Comparison of ENCODE assay signal across 1 cellular context in the genomic region with DNA sequence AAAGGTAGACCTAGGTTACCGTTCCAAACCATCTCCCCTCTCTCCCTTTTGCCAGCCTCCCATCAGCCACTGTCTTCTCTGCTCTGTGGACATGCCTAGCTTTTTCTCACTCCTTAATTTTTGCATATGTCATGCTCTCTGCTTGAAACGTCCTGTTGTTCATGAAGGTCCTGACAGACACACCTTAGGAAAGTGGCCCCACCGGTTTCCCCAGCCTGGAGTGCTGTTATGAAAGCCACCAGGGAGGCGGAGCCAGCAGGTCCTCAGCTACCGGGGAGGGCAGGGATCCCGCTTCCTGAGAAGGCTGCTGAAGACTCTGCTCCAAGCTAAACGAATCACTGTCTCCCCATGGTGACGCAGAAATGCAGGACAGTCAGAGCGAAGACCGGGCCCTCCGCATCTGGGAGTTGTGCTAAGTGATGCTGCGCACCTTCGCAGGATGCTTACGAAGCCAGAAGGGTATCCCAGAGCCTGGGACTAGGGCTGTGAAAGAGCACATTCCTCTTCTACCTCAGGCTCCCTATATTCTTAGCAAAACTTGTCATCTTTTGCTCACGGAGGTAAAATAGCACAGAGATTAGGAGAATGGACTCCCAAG.
TF ChIP-seq lines count a peak whose summit lies in the region.

No MANE protein-coding gene starts in this region.

TF ChIP-seq in H1, 55 proteins besides CTCF, POLR2A, EP300 and RAD21:
- TF ChIP-seq SIN3A (conservative IDR thresholded peaks at IDR 0.05 in 1 of 2, IDR thresholded peaks at IDR 0.05 in 1 of 2; ENCODE audit: low read depth in 1 of 2, low read length in 2 of 2) (peak in 1 of 2 experiments; percentile 71; a peak in 1 of 4 replicates), RBBP5 (IDR thresholded peaks at IDR 0.05; ENCODE audit: borderline replicate concordance, low read depth, low read length) (peak; percentile 46; the same call in 1 of the 2 replicates), RXRA (IDR thresholded peaks at IDR 0.05; ENCODE audit: insufficient read depth, low read depth, low read length) (no peak)
